Comparison of ENCODE assay signal across 10 cellular contexts in genomic region chr20:4726710-4727391, GRCh38. TPM values are rescaled to one million over a fixed set of nuclear protein-coding genes. Genes with fewer than 3 reads are reported as not detected.
A peak's percentile ranks its signal among the peaks of the same experiment; 100 is the strongest.
DNase-seq lines count a peak whose midpoint lies in the region; ATAC-seq, FAIRE-seq and TF ChIP-seq lines count a peak whose summit lies in the region.
"Had no signal": no experiment of that assay in that cellular context is flagged by ENCODE, and none has a peak within 500 bp of the region (broad histone marks: within the 10 kb centered on the region; RNA-seq: fewer than 3 reads in every experiment).

No MANE protein-coding gene starts in this region.

- H3K27ac Mint-ChIP-seq in activated naive CD8-positive, alpha-beta T cell treated with anti-CD3 and anti-CD28 coated beads for 36 hours: peak overlapping the region; percentile 78

- TF ChIP-seq CTCF in lower lobe of right lung (IDR thresholded peaks at IDR 0.05): no peak
- TF ChIP-seq CTCF in BE2C (IDR thresholded peaks at IDR 0.05; ENCODE audit: low read depth, low read length): no peak

- peak; percentile 69 for DNase-seq in M059J (ENCODE audit: low read depth)
- DNase-seq in activated naive CD8-positive, alpha-beta T cell treated with anti-CD3 and anti-CD28 coated beads for 36 hours: peak; percentile 40
- no peak for DNase-seq in lower lobe of right lung
- no peak for DNase-seq in BE2C
- no peak for DNase-seq in urothelium cell line (ENCODE audit: low spot score)

- no peaks in the 10 kb centered on the region for H3K36me3 Mint-ChIP-seq in activated naive CD8-positive, alpha-beta T cell treated with anti-CD3 and anti-CD28 coated beads for 36 hours

- intact Hi-C loops in lower lobe of right lung (cut with DNase I): no loop called here

- H3K4me1 Mint-ChIP-seq in activated naive CD8-positive, alpha-beta T cell treated with anti-CD3 and anti-CD28 coated beads for 36 hours: peaks cover 10% of the 10 kb centered on the region

- FAIRE-seq in urothelium cell line (lab: Jason Lieb, UNC): no peak

- no peaks in the 10 kb centered on the region for H3K9me3 Mint-ChIP-seq in activated naive CD8-positive, alpha-beta T cell treated with anti-CD3 and anti-CD28 coated beads for 36 hours

- H3K27me3 ChIP-seq in lower lobe of right lung (ENCODE audit: low read depth) (no peaks in the 10 kb centered on the region), BE2C (peaks cover 2% of the 10 kb centered on the region; the same call in 1 of the 2 replicates)

- H3K4me3 ChIP-seq in lower lobe of right lung: peak overlapping the region; percentile 22
- no peak overlapping the region for H3K4me3 ChIP-seq in BE2C (ENCODE audit: low read depth, low read length)

- H3K27ac ChIP-seq in lower lobe of right lung: no peak overlapping the region

- ATAC-seq in GM18505 (IDR thresholded peaks at IDR 0.05; ENCODE audit: unreplicated experiment) (peak; percentile 50), lower lobe of right lung (peak; percentile 6 to 49), HG03469 (IDR thresholded peaks at IDR 0.05; ENCODE audit: unreplicated experiment) (no peak), HG03432 (IDR thresholded peaks at IDR 0.05; ENCODE audit: unreplicated experiment) (no peak)
- ATAC-seq: left colon had no signal

- no peak for TF ChIP-seq POLR2A in GM18505 (IDR thresholded peaks at IDR 0.05; ENCODE audit: borderline replicate concordance, extremely low read depth, insufficient read depth, insufficient read length)

- H3K4me1 ChIP-seq in lower lobe of right lung (peaks cover 8% of the 10 kb centered on the region), BE2C (no peaks in the 10 kb centered on the region)

- H3K27me3 Mint-ChIP-seq in activated naive CD8-positive, alpha-beta T cell treated with anti-CD3 and anti-CD28 coated beads for 36 hours: no peaks in the 10 kb centered on the region

- H3K4me3 Mint-ChIP-seq in activated naive CD8-positive, alpha-beta T cell treated with anti-CD3 and anti-CD28 coated beads for 36 hours: peak overlapping the region; percentile 60

- H3K9me3 ChIP-seq in lower lobe of right lung (no peaks in the 10 kb centered on the region), BE2C (no peaks in the 10 kb centered on the region)

- H3K36me3 ChIP-seq in lower lobe of right lung: no peaks in the 10 kb centered on the region
- no peaks in the 10 kb centered on the region for H3K36me3 ChIP-seq in BE2C

RNA-seq across cellular contexts. Expression of gene PRND, which starts 5.1 kb away (rescaled TPM):
- total RNA-seq in M059J (2014; rRNA removed; shearing (Covaris generic)): not detected in 2 replicates
- total RNA-seq in activated naive CD8-positive, alpha-beta T cell treated with anti-CD3 and anti-CD28 coated beads for 36 hours: not detected
- not detected for total RNA-seq in lower lobe of right lung
- not detected for polyA plus RNA-seq in BE2C (2012; ENCODE audit: insufficient read depth, insufficient read length, low read depth)
- total RNA-seq: NCI-H460 had no signal

RNA-seq across cellular contexts. Expression of gene PRNP, which starts 40.6 kb away (rescaled TPM):
- 345 and 416 TPM in 2 replicates for total RNA-seq in M059J (2014; rRNA removed; shearing (Covaris generic))
- 10 to 100 TPM; 40.5 to 41.8 TPM for total RNA-seq in activated naive CD8-positive, alpha-beta T cell treated with anti-CD3 and anti-CD28 coated beads for 36 hours
- 79.5 TPM for total RNA-seq in lower lobe of right lung
- 61.9 TPM for polyA plus RNA-seq in BE2C (2012; ENCODE audit: insufficient read depth, insufficient read length, low read depth)

Comparison
In these comparisons a context has a peak if more than half of its experiments do, and no peak if none do; other contexts are left out.
1. ATAC-seq: peak in GM18505 (single experiment) and lower lobe of right lung (2 of 2); none in HG03469 (single experiment) and HG03432 (single experiment).
2. DNase-seq: peak in M059J (single experiment) and activated naive CD8-positive, alpha-beta T cell treated with anti-CD3 and anti-CD28 coated beads for 36 hours (single experiment); none in lower lobe of right lung (single experiment), BE2C (single experiment) and urothelium cell line (single experiment).